ENCODE assay signal across 8 cellular contexts in the genomic region with DNA sequence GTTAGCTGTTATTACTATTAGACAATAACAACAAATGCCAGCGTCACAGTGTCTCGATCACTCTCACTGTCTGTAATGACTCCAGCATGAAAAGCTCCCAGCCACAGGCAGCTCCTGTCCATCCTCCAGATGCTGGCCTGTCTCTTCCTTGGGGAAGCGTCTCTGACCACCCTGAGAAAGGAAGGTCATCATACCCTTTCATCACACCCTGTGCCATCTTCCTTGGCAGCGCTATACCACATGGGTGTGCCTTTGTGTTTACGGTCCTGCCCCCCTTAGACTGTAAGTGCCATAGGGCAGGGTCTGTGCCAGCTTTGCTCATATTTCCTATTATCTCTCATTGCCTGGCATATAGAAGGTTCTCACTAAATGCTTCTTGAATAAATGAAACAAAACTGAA.
DNase-seq lines count a peak whose midpoint lies in the region; ATAC-seq, FAIRE-seq and TF ChIP-seq lines count a peak whose summit lies in the region.

No MANE protein-coding gene starts in this region.

- peak overlapping the region; percentile 74 for H3K27ac Mint-ChIP-seq in activated naive CD8-positive, alpha-beta T cell treated with anti-CD3 and anti-CD28 coated beads, Interleukin-2, amount 10 ng/mL, durations not matched to agents 7 days and 5 days
- peak overlapping the region; percentile 80 for H3K27ac Mint-ChIP-seq in stimulated activated effector memory CD8-positive, alpha-beta T cell treated with anti-CD3 and anti-CD28 coated beads, Interleukin-12 subunit alpha, Interleukin-12 subunit beta, amount 100 ng/mL, for 72 hours

- H3K4me3 Mint-ChIP-seq in activated naive CD8-positive, alpha-beta T cell treated with anti-CD3 and anti-CD28 coated beads, Interleukin-2, amount 10 ng/mL, durations not matched to agents 7 days and 5 days = no peak overlapping the region
- peak overlapping the region; percentile 28 for H3K4me3 Mint-ChIP-seq in stimulated activated effector memory CD8-positive, alpha-beta T cell treated with anti-CD3 and anti-CD28 coated beads, Interleukin-12 subunit alpha, Interleukin-12 subunit beta, amount 100 ng/mL, for 72 hours

- FAIRE-seq in GM12892 (lab: Jason Lieb, UNC) = no peak

- no peak for DNase-seq in activated naive CD8-positive, alpha-beta T cell treated with anti-CD3 and anti-CD28 coated beads, Interleukin-2, amount 10 ng/mL, durations not matched to agents 7 days and 5 days
- DNase-seq in left colon = peak in 1 of 2 donors; percentile 36
- no peak for DNase-seq in stimulated activated effector memory CD8-positive, alpha-beta T cell treated with anti-CD3 and anti-CD28 coated beads, Interleukin-12 subunit alpha, Interleukin-12 subunit beta, amount 100 ng/mL, for 72 hours (ENCODE audit: low spot score in 2 of 2)
- DNase-seq in SW480 (ENCODE audit: low spot score) = no peak
- no peak for DNase-seq in GM12892 (ENCODE audit: insufficient read length)
- DNase-seq in NCI-H524 (lab: John Stamatoyannopoulos, UW) = no peak
- no peak for DNase-seq in cerebellar nuclear complex (lab: John Stamatoyannopoulos, UW)

- no peak overlapping the region for H3K4me3 ChIP-seq in HUES48 (ENCODE audit: low read depth, low read length)

- no peaks in the 10 kb centered on the region for H3K9me3 Mint-ChIP-seq in activated naive CD8-positive, alpha-beta T cell treated with anti-CD3 and anti-CD28 coated beads, Interleukin-2, amount 10 ng/mL, durations not matched to agents 7 days and 5 days
- no peaks in the 10 kb centered on the region for H3K9me3 Mint-ChIP-seq in stimulated activated effector memory CD8-positive, alpha-beta T cell treated with anti-CD3 and anti-CD28 coated beads, Interleukin-12 subunit alpha, Interleukin-12 subunit beta, amount 100 ng/mL, for 72 hours

- no peaks in the 10 kb centered on the region for H3K9me3 ChIP-seq in HUES48 (ENCODE audit: control insufficient read depth, insufficient read depth, low read length)

- intact Hi-C loops in left colon (cut with DNase I, micrococcal nuclease) = no loop called here

- no peak overlapping the region for H3K9ac ChIP-seq in HUES48 (ENCODE audit: low read depth, low read length)

- H3K4me1 Mint-ChIP-seq in activated naive CD8-positive, alpha-beta T cell treated with anti-CD3 and anti-CD28 coated beads, Interleukin-2, amount 10 ng/mL, durations not matched to agents 7 days and 5 days = peaks cover 21% of the 10 kb centered on the region
- peaks cover 64% of the 10 kb centered on the region for H3K4me1 Mint-ChIP-seq in stimulated activated effector memory CD8-positive, alpha-beta T cell treated with anti-CD3 and anti-CD28 coated beads, Interleukin-12 subunit alpha, Interleukin-12 subunit beta, amount 100 ng/mL, for 72 hours

- no peak for TF ChIP-seq POLR2A in GM12892 (IDR thresholded peaks at IDR 0.05; ENCODE audit: low read depth, low read length)

- H3K36me3 Mint-ChIP-seq in activated naive CD8-positive, alpha-beta T cell treated with anti-CD3 and anti-CD28 coated beads, Interleukin-2, amount 10 ng/mL, durations not matched to agents 7 days and 5 days = peaks cover 16% of the 10 kb centered on the region
- peaks cover 100% of the 10 kb centered on the region for H3K36me3 Mint-ChIP-seq in stimulated activated effector memory CD8-positive, alpha-beta T cell treated with anti-CD3 and anti-CD28 coated beads, Interleukin-12 subunit alpha, Interleukin-12 subunit beta, amount 100 ng/mL, for 72 hours

- no peak for ATAC-seq in activated naive CD8-positive, alpha-beta T cell treated with anti-CD3 and anti-CD28 coated beads, Interleukin-2, amount 10 ng/mL, durations not matched to agents 7 days and 5 days (ENCODE audit: low read depth)
- peak; percentile 50 for ATAC-seq in left colon
- peak; percentile 3 for ATAC-seq in stimulated activated effector memory CD8-positive, alpha-beta T cell treated with anti-CD3 and anti-CD28 coated beads, Interleukin-12 subunit alpha, Interleukin-12 subunit beta, amount 100 ng/mL, for 72 hours

- H3K27me3 Mint-ChIP-seq in activated naive CD8-positive, alpha-beta T cell treated with anti-CD3 and anti-CD28 coated beads, Interleukin-2, amount 10 ng/mL, durations not matched to agents 7 days and 5 days = no peaks in the 10 kb centered on the region

- H3K36me3 ChIP-seq in HUES48 (ENCODE audit: control insufficient read depth, insufficient read depth, low read length) = peaks cover 12% of the 10 kb centered on the region; the same call in 1 of the 2 replicates

- no peaks in the 10 kb centered on the region for H3K27me3 ChIP-seq in HUES48 (ENCODE audit: control insufficient read depth, insufficient read depth, low read length)

- peaks cover 15% of the 10 kb centered on the region for H3K4me1 ChIP-seq in HUES48 (ENCODE audit: control insufficient read depth, insufficient read depth, low read length)

- H3K27ac ChIP-seq in HUES48 (ENCODE audit: low read depth, low read length) = peak overlapping the region; percentile 64

- POLR2A ChIA-PET in activated naive CD8-positive, alpha-beta T cell treated with anti-CD3 and anti-CD28 coated beads, Interleukin-2, amount 10 ng/mL, durations not matched to agents 7 days and 5 days (lab: Charles Lee) = interaction anchor here (0.9 kb wide), 1 partner anchor 97 kb away, joined by 3 read pairs; no protein-coding TSS in a partner anchor
